Comparison of ENCODE assay signal across 16 cellular contexts in genomic region chr1:223203011-223203410, GRCh38. TPM values are rescaled to one million over a fixed set of nuclear protein-coding genes. Genes with fewer than 3 reads are reported as not detected.
"Had no signal": no experiment of that assay in that cellular context is flagged by ENCODE, and none has a peak within 500 bp of the region (broad histone marks: within the 10 kb centered on the region; RNA-seq: fewer than 3 reads in every experiment).

No MANE protein-coding gene starts in this region.

- H3K9me3 ChIP-seq: colonic mucosa, esophagus squamous epithelium, psoas muscle had no signal

- H3K4me3 ChIP-seq: colonic mucosa, esophagus squamous epithelium, psoas muscle had no signal

- DNase-seq: activated CD4-positive, alpha-beta T cell treated with anti-CD3 and anti-CD28 coated beads for 48 hours; activated CD8-positive, alpha-beta memory T cell treated with anti-CD3 and anti-CD28 coated beads, Interleukin-2, amount 50 U/mL, for 4 hours; activated CD8-positive, alpha-beta T cell treated with anti-CD3 and anti-CD28 coated beads for 36 hours; activated gamma-delta T cell; activated T-cell treated with anti-CD3 and anti-CD28 coated beads, Interleukin-2, amount 50 U/mL, for 48 hours; amniotic stem cell; central memory CD4-positive, alpha-beta T cell; colonic mucosa; esophagus squamous epithelium; glutamatergic neuron; kidney glomerular epithelial cell; psoas muscle; stimulated activated CD4-positive, alpha-beta T cell treated with anti-CD3 and anti-CD28 coated beads, Interleukin-1b, Interleukin-23, amount 100 ng/mL, for 48 hours had no signal

- H3K27ac ChIP-seq: colonic mucosa, esophagus squamous epithelium, psoas muscle had no signal

- H3K36me3 ChIP-seq: colonic mucosa, esophagus squamous epithelium had no signal

- ATAC-seq: activated CD8-positive, alpha-beta T cell treated with anti-CD3 and anti-CD28 coated beads for 36 hours; activated naive CD4-positive, alpha-beta T cell treated with anti-CD3 and anti-CD28 coated beads, Interleukin-2, amount 50 U/mL, for 72 hours; psoas muscle; WTC11 had no signal

- H3K4me1 ChIP-seq: colonic mucosa, psoas muscle had no signal

- H3K27me3 ChIP-seq: colonic mucosa had no signal

RNA-seq across cellular contexts. Expression of gene TLR5, which starts 60.0 kb away (rescaled TPM):
- total RNA-seq: fibroblast of villous mesenchyme had no signal
